ENCODE assay signal across 8 cellular contexts in the genomic region with DNA sequence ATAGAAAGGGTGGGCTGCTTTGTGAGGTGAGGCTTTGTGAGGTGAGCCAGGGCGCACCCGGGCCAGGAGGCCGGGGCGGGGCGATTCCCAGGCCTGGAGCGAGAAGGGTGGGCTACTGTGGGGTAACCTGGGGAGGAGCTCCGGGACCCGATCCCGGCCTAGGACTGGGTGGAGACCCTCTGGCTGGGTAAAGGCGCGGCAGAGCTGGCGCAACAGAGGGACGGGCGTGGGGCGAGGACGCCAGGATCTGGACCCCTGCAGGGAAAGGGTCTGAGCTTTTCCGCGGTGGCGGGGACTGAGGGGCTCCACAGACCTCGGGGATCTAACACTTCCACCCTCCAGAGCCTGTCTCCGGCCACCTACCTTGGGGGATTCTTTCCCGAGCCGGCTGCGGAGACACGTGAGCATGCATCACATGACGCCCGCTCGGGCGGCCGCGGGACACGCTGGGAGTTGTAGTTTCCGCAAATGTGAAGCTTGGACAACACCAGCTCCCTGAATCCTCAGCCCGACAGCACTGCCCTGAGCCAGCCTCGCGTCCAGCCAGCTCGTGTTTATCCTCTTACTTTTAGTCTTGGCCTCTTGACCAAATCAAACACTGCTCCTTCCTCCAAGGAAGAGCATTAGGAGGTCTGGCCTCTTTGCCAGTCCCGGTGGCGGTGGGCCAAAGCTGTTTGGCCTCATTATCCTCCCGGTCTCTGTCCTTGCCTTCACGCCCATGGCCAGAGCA. TPM values are rescaled to one million over a fixed set of nuclear protein-coding genes. Genes with fewer than 3 reads are reported as not detected.
DNase-seq lines count a peak whose midpoint lies in the region; ATAC-seq and TF ChIP-seq lines count a peak whose summit lies in the region.

Gene SLC38A7, minus strand, starts transcription at position 417 of the 730 bp plus-strand sequence. CDS start 4,644 bp downstream, outside the sequence.

- H3K4me3 Mint-ChIP-seq in GM23338, result peak within 1 kb of the TSS; percentile 96
- peak within 1 kb of the TSS; percentile 92 for H3K4me3 Mint-ChIP-seq in activated naive CD8-positive, alpha-beta T cell
- peak within 1 kb of the TSS; percentile 95 for H3K4me3 Mint-ChIP-seq in osteocyte (ENCODE audit: unreplicated experiment)

- H3K27me3 Mint-ChIP-seq in GM23338 (ENCODE audit: insufficient read depth, low read depth, poor library complexity) (peaks cover 8% of the 10 kb centered on the region), osteocyte (ENCODE audit: unreplicated experiment) (peaks cover 12% of the 10 kb centered on the region)
- peaks cover under 1% of the 10 kb centered on the region for H3K27me3 Mint-ChIP-seq in activated naive CD8-positive, alpha-beta T cell

- peak within 1 kb of the TSS; percentile 97 for H3K4me2 ChIP-seq in GM23338

- peak within 1 kb of the TSS; percentile 93 for H3K27ac Mint-ChIP-seq in GM23338
- H3K27ac Mint-ChIP-seq in activated naive CD8-positive, alpha-beta T cell, result peak within 1 kb of the TSS; percentile 75
- peak within 1 kb of the TSS; percentile 87 for H3K27ac Mint-ChIP-seq in osteocyte (ENCODE audit: unreplicated experiment)

- peaks cover 12% of the 10 kb centered on the region for H3K79me2 ChIP-seq in GM23338 (replicated peaks; ENCODE audit: insufficient read depth)

- TF ChIP-seq CTCF in GM23338 (conservative IDR thresholded peaks at IDR 0.05; ENCODE audit: low read depth in 2 of 2) (no peak), osteocyte (IDR thresholded peaks at IDR 0.05) (no peak), thoracic aorta (IDR thresholded peaks at IDR 0.05) (no peak)

- H3K27ac ChIP-seq in GM23338 (ENCODE audit: low read depth) (no peak within 1 kb of the TSS), thoracic aorta (peak within 1 kb of the TSS; percentile 24 to 25)

- peak; percentile 97 for ATAC-seq in GM23338
- ATAC-seq in thoracic aorta (ENCODE audit: insufficient number of reproducible peaks, low FRiP score, low read depth), result peak; percentile 75

- H3K27me3 ChIP-seq in GM23338 (ENCODE audit: insufficient read depth) (no peaks in the 10 kb centered on the region), thoracic aorta (replicated peaks; ENCODE audit: insufficient read depth) (no peaks in the 10 kb centered on the region)

- H3K4me3 ChIP-seq in GM23338, result peak within 1 kb of the TSS; percentile 96
- H3K4me3 ChIP-seq in thoracic aorta, result peak within 1 kb of the TSS; percentile 85

- no peaks in the 10 kb centered on the region for H3K9me2 ChIP-seq in GM23338 (ENCODE audit: insufficient read depth)

- H3K36me3 ChIP-seq in ES-I3 (ENCODE audit: insufficient read depth, low read length), result no peaks in the 10 kb centered on the region
- no peaks in the 10 kb centered on the region for H3K36me3 ChIP-seq in GM23338 (ENCODE audit: insufficient read depth)
- no peaks in the 10 kb centered on the region for H3K36me3 ChIP-seq in thoracic aorta

- H3K4me1 Mint-ChIP-seq in GM23338 (peaks cover 8% of the 10 kb centered on the region; the same call in 2 of the 3 replicates), osteocyte (ENCODE audit: unreplicated experiment) (peaks cover 18% of the 10 kb centered on the region)
- peaks cover 19% of the 10 kb centered on the region for H3K4me1 Mint-ChIP-seq in activated naive CD8-positive, alpha-beta T cell (ENCODE audit: low read depth)

- H3K9ac ChIP-seq in ES-I3 (ENCODE audit: low read depth, low read length), result peak within 1 kb of the TSS; percentile 88

- H3K36me3 Mint-ChIP-seq in GM23338 (ENCODE audit: low read depth) (peaks cover under 1% of the 10 kb centered on the region; the same call in 2 of the 3 replicates), osteocyte (ENCODE audit: unreplicated experiment) (peaks cover 7% of the 10 kb centered on the region)
- peaks cover 2% of the 10 kb centered on the region for H3K36me3 Mint-ChIP-seq in activated naive CD8-positive, alpha-beta T cell

- peak within 1 kb of the TSS; percentile 100 for H2AFZ ChIP-seq in GM23338

- no peaks in the 10 kb centered on the region for H4K20me1 ChIP-seq in GM23338 (replicated peaks; ENCODE audit: insufficient read depth)

- no peaks in the 10 kb centered on the region for H3F3A ChIP-seq in GM23338 (replicated peaks; ENCODE audit: low read depth)

- H3K9me3 Mint-ChIP-seq in GM23338, result no peaks in the 10 kb centered on the region; the same call in 2 of the 3 replicates
- H3K9me3 Mint-ChIP-seq in activated naive CD8-positive, alpha-beta T cell (ENCODE audit: low read depth), result no peaks in the 10 kb centered on the region
- no peaks in the 10 kb centered on the region for H3K9me3 Mint-ChIP-seq in osteocyte (ENCODE audit: unreplicated experiment)

- DNase-seq in GM23338 (ENCODE audit: low spot score) (peak; percentile 95), Kasumi-1 (lab: John Stamatoyannopoulos, UW) (peak; percentile 45 to 51), SKM-1 treated with dmso at 0.1 percent for 144 hours (lab: John Stamatoyannopoulos, UW; ENCODE audit: unreplicated experiment) (peak; percentile 43), head of caudate nucleus (peak; percentile 88 to 97 (median 93)), osteocyte (ENCODE audit: extremely low spot score, unreplicated experiment) (peak; percentile 92), thoracic aorta (ENCODE audit: low spot score) (peak; percentile 41)

- H3K4me1 ChIP-seq in ES-I3 (ENCODE audit: insufficient read depth, low read length) (no peaks in the 10 kb centered on the region), GM23338 (ENCODE audit: insufficient read depth) (peaks cover 9% of the 10 kb centered on the region), thoracic aorta (ENCODE audit: control insufficient read depth in 1 of 2, low read depth in 2 of 2) (peaks cover 10 to 12% of the 10 kb centered on the region in 2 donors)

- no peaks in the 10 kb centered on the region for H3K9me3 ChIP-seq in ES-I3 (ENCODE audit: control insufficient read depth, insufficient read depth, low read length)
- H3K9me3 ChIP-seq in thoracic aorta, result no peaks in the 10 kb centered on the region

- intact Hi-C loops in head of caudate nucleus (cut with DNase I), result loop anchor here (5.0 kb wide), 1 partner anchor 73 kb away; no protein-coding TSS in a partner anchor

TF ChIP-seq in GM23338, 12 proteins besides CTCF, POLR2A, EP300 and RAD21 (continues in another document):
- TF ChIP-seq ZNF331 (CRISPR knock-in tag; IDR thresholded peaks at IDR 0.05; ENCODE audit: low read depth), result no peak
- TF ChIP-seq JUNB (IDR thresholded peaks at IDR 0.05; ENCODE audit: unreplicated experiment), result no peak
- peak; percentile 65 for TF ChIP-seq POLR2AphosphoS5 (IDR thresholded peaks at IDR 0.05; ENCODE audit: low read depth)
- TF ChIP-seq, protein P1, sequence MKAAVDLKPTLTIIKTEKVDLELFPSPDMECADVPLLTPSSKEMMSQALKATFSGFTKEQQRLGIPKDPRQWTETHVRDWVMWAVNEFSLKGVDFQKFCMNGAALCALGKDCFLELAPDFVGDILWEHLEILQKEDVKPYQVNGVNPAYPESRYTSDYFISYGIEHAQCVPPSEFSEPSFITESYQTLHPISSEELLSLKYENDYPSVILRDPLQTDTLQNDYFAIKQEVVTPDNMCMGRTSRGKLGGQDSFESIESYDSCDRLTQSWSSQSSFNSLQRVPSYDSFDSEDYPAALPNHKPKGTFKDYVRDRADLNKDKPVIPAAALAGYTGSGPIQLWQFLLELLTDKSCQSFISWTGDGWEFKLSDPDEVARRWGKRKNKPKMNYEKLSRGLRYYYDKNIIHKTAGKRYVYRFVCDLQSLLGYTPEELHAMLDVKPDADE (IDR thresholded peaks at IDR 0.05), result peak; percentile 94

RNA-seq across cellular contexts. Expression of gene SLC38A7, which starts in this region (rescaled TPM):
- 22.9 and 27.8 TPM in 2 replicates for total RNA-seq in GM23338 (2014; rRNA removed; shearing (Covaris generic))
- polyA plus RNA-seq in GM23338 (2016; fragmentation: Nextera tagmentation; extraction: Ambion mirVana), result 13.6 and 13.9 TPM in 2 replicates
- total RNA-seq in osteocyte, result 54.5 and 54.8 TPM in 2 replicates
- 10 to 100 TPM; 12.0 to 19.5 TPM for total RNA-seq in thoracic aorta

Comparison
In these comparisons a context has a peak if more than half of its experiments do, and no peak if none do; other contexts are left out.
1. DNase-seq: peak in every context shown above with its lines; median percentile 95 in GM23338; 93 in head of caudate nucleus; 92 in osteocyte; 48 in Kasumi-1; 43 in SKM-1 treated with dmso at 0.1 percent for 144 hours; 41 in thoracic aorta.